In genomic region chr22:23800297-23801237, GRCh38 we compare ENCODE assay signal across 11 cellular contexts. TPM values are rescaled to one million over a fixed set of nuclear protein-coding genes. Genes with fewer than 3 reads are reported as not detected.
DNase-seq lines count a peak whose midpoint lies in the region; ATAC-seq and TF ChIP-seq lines count a peak whose summit lies in the region.
"Had no signal": no experiment of that assay in that cellular context is flagged by ENCODE, and none has a peak within 500 bp of the region (broad histone marks: within the 10 kb centered on the region; RNA-seq: fewer than 3 reads in every experiment).

No MANE protein-coding gene starts in this region.

- intact Hi-C loops in dendritic cell treated with granulocyte-macrophage colony-stimulating factor and Interleukin-4, amounts not matched to agents 40 ng/mL and 50 ng/mL, for 4 days (cut with micrococcal nuclease), result no loop called here
- intact Hi-C loops in Right ventricle myocardium superior (cut with DNase I), result no loop called here

- no peak overlapping the region for H3K4me3 Mint-ChIP-seq in dendritic cell treated with granulocyte-macrophage colony-stimulating factor and Interleukin-4, amounts not matched to agents 40 ng/mL and 50 ng/mL, for 4 days
- H3K4me3 Mint-ChIP-seq: CD8-positive, alpha-beta T cell had no signal

- H3K27ac Mint-ChIP-seq in dendritic cell treated with granulocyte-macrophage colony-stimulating factor and Interleukin-4, amounts not matched to agents 40 ng/mL and 50 ng/mL, for 4 days, result peak overlapping the region; percentile 5
- H3K27ac Mint-ChIP-seq: CD8-positive, alpha-beta T cell had no signal

- H3K4me1 Mint-ChIP-seq in dendritic cell treated with granulocyte-macrophage colony-stimulating factor and Interleukin-4, amounts not matched to agents 40 ng/mL and 50 ng/mL, for 4 days (ENCODE audit: low read depth), result peaks cover 11% of the 10 kb centered on the region

- peaks cover 100% of the 10 kb centered on the region for H3K36me3 Mint-ChIP-seq in dendritic cell treated with granulocyte-macrophage colony-stimulating factor and Interleukin-4, amounts not matched to agents 40 ng/mL and 50 ng/mL, for 4 days (ENCODE audit: low read depth)

- ATAC-seq in HG03135 (IDR thresholded peaks at IDR 0.05; ENCODE audit: unreplicated experiment) (peak; percentile 54), Right ventricle myocardium superior (ENCODE audit: poor library complexity) (no peak)
- ATAC-seq: CD8-positive, alpha-beta T cell had no signal

- no peaks in the 10 kb centered on the region for H3K9me3 Mint-ChIP-seq in dendritic cell treated with granulocyte-macrophage colony-stimulating factor and Interleukin-4, amounts not matched to agents 40 ng/mL and 50 ng/mL, for 4 days
- H3K9me3 Mint-ChIP-seq: CD8-positive, alpha-beta T cell had no signal

- no peak for TF ChIP-seq CTCF in GM20000 (IDR thresholded peaks at IDR 0.05; ENCODE audit: extremely low read depth, missing control alignments)

- no peaks in the 10 kb centered on the region for H3K27me3 Mint-ChIP-seq in dendritic cell treated with granulocyte-macrophage colony-stimulating factor and Interleukin-4, amounts not matched to agents 40 ng/mL and 50 ng/mL, for 4 days

- peak; percentile 76 for DNase-seq in GM20000 (ENCODE audit: low spot score)
- DNase-seq in NOMO-1 treated with dmso at 0.1 percent for 144 hours (lab: John Stamatoyannopoulos, UW; ENCODE audit: unreplicated experiment), result no peak
- DNase-seq in ecto neural progenitor cell (ENCODE audit: low spot score), result no peak
- DNase-seq in Right ventricle myocardium superior, result no peak
- DNase-seq in T-helper 9 cell, result no peak
- DNase-seq: CD8-positive, alpha-beta T cell; NCI-H1694 treated with DMSO at 0.1 percent for 48 hours had no signal

- peak; percentile 26 for TF ChIP-seq POLR2A in GM15510 (IDR thresholded peaks at IDR 0.05; ENCODE audit: borderline replicate concordance, extremely low read depth, insufficient read length)

RNA-seq across cellular contexts. Expression of gene SMARCB1, which starts 13.8 kb away (rescaled TPM):
- 46.6 TPM for total RNA-seq in Right ventricle myocardium superior

RNA-seq across cellular contexts. Expression of gene MMP11, which starts 27.9 kb away (rescaled TPM):
- total RNA-seq in Right ventricle myocardium superior, result 25.3 TPM

RNA-seq across cellular contexts. Expression of gene CHCHD10, which starts 32.8 kb away (rescaled TPM):
- total RNA-seq in Right ventricle myocardium superior, result 1,600 TPM

RNA-seq across cellular contexts. Expression of gene C22orf15, which starts 37.8 kb away (rescaled TPM):
- not detected for total RNA-seq in Right ventricle myocardium superior
- total RNA-seq: RPMI7951 had no signal

RNA-seq across cellular contexts. Expression of gene DERL3, which starts 38.2 kb away (rescaled TPM):
- 2.8 TPM for total RNA-seq in Right ventricle myocardium superior
